In genomic region chrX:41723821-41724220, GRCh38 we compare ENCODE assay signal across 18 cellular contexts. TPM values are rescaled to one million over a fixed set of nuclear protein-coding genes. Genes with fewer than 3 reads are reported as not detected.
DNase-seq lines count a peak whose midpoint lies in the region; ATAC-seq and TF ChIP-seq lines count a peak whose summit lies in the region.
"Had no signal": no experiment of that assay in that cellular context is flagged by ENCODE, and none has a peak within 500 bp of the region (broad histone marks: within the 10 kb centered on the region; RNA-seq: fewer than 3 reads in every experiment).

A gene with protein sequence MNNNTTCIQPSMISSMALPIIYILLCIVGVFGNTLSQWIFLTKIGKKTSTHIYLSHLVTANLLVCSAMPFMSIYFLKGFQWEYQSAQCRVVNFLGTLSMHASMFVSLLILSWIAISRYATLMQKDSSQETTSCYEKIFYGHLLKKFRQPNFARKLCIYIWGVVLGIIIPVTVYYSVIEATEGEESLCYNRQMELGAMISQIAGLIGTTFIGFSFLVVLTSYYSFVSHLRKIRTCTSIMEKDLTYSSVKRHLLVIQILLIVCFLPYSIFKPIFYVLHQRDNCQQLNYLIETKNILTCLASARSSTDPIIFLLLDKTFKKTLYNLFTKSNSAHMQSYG (plus strand): TSS chrX:41724181. CDS start chrX:41727027, 2,846 bp downstream.

- no peaks in the 10 kb centered on the region; the same call in 1 of the 2 replicates for H3K9me3 ChIP-seq in SU-DHL-6 (ENCODE audit: insufficient read depth, low read length)
- H3K9me3 ChIP-seq in adrenal gland (replicated peaks in 1 of 3) = no peaks in the 10 kb centered on the region
- H3K9me3 ChIP-seq: transverse colon had no signal

- no peaks in the 10 kb centered on the region for H3K9me2 ChIP-seq in SU-DHL-6 (replicated peaks; ENCODE audit: insufficient read depth, low read length)

- intact Hi-C loops in adrenal gland (cut with DNase I) = no loop called here

- peak within 1 kb of the TSS; percentile 97 for H3K4me2 ChIP-seq in SU-DHL-6 (ENCODE audit: low read depth, low read length, poor library complexity, severe bottlenecking)

- peak within 1 kb of the TSS; percentile 57 for H3K4me3 ChIP-seq in SU-DHL-6 (ENCODE audit: insufficient read depth, low read length, poor library complexity, severe bottlenecking)
- no peak within 1 kb of the TSS for H3K4me3 ChIP-seq in adrenal gland
- H3K4me3 ChIP-seq: transverse colon had no signal

- H3K36me3 ChIP-seq in SU-DHL-6 (ENCODE audit: low read length) (peaks cover 6% of the 10 kb centered on the region; the same call in 1 of the 2 replicates), adrenal gland (replicated peaks in 1 of 2) (no peaks in the 10 kb centered on the region)
- H3K36me3 ChIP-seq: transverse colon had no signal

- DNase-seq in AML-193 (lab: John Stamatoyannopoulos, UW) (peak; percentile 66 to 68), Kasumi-1 (lab: John Stamatoyannopoulos, UW) (peak; percentile 25 to 39), kidney tubule cell (ENCODE audit: low spot score) (peak; percentile 2), HCEC 1CT (no peak), caudate nucleus (lab: John Stamatoyannopoulos, UW) (no peak), adrenal gland (no peak)
- DNase-seq: erythroblast, islet precursor cell, midbrain, NCI-H1092 treated with DMSO at 0.1 percent for 48 hours, NCI-H2107, NCI-H82, transverse colon had no signal

- no peaks in the 10 kb centered on the region for H3K4me1 ChIP-seq in adrenal gland (replicated peaks in 1 of 2)
- H3K4me1 ChIP-seq: transverse colon had no signal

- peaks cover 26% of the 10 kb centered on the region; the same call in 1 of the 2 replicates for H3K79me2 ChIP-seq in SU-DHL-6 (ENCODE audit: insufficient read depth, low read length)

- TF ChIP-seq CTCF in SU-DHL-6 (IDR thresholded peaks at IDR 0.05; ENCODE audit: insufficient read depth, low read length, poor library complexity, severe bottlenecking) (no peak), adrenal gland (IDR thresholded peaks at IDR 0.05) (no peak)

- 39 to 75% (median 60%) methylated on average over 2 of the region's 2 CpGs for WGBS in adrenal gland, 4 donors

- no peak for TF ChIP-seq POLR2A in adrenal gland (IDR thresholded peaks at IDR 0.05)

- peaks cover 28% of the 10 kb centered on the region for H3F3A ChIP-seq in SU-DHL-6 (ENCODE audit: insufficient read depth)

- ATAC-seq in HG02870 (IDR thresholded peaks at IDR 0.05; ENCODE audit: unreplicated experiment) = no peak
- ATAC-seq: Right ventricle myocardium inferior had no signal

- H3K27ac ChIP-seq in SU-DHL-6 (ENCODE audit: low read depth, low read length) (peak within 1 kb of the TSS; percentile 96), caudate nucleus (ENCODE audit: low read depth, low read length) (no peak within 1 kb of the TSS), adrenal gland (peak within 1 kb of the TSS in 1 of 5 donors; percentile 54)
- H3K27ac ChIP-seq: transverse colon had no signal

- H3K9ac ChIP-seq in SU-DHL-6 (ENCODE audit: low read length) = peak within 1 kb of the TSS; percentile 67

- no peaks in the 10 kb centered on the region for H4K20me1 ChIP-seq in SU-DHL-6 (ENCODE audit: low read depth, low read length)

- no peaks in the 10 kb centered on the region for H3K27me3 ChIP-seq in SU-DHL-6 (ENCODE audit: low read length)
- peaks cover 3% of the 10 kb centered on the region for H3K27me3 ChIP-seq in adrenal gland
- H3K27me3 ChIP-seq: transverse colon had no signal

- H2AFZ ChIP-seq in SU-DHL-6 (ENCODE audit: low read depth, low read length, severe bottlenecking) = no peak within 1 kb of the TSS

RNA-seq across cellular contexts. Expression of the gene that starts here (rescaled TPM):
- 1 to 10 TPM in 4 of 8 donors, under 1 TPM in 3, not detected in 1; 0.38 to 3.4 (median 1.0) TPM for total RNA-seq in adrenal gland
- polyA plus RNA-seq in adrenal gland = under 1 TPM; 0.16 to 0.99 (median 0.24) TPM
- total RNA-seq: A673, G401 had no signal

Comparison
In these comparisons a context has a peak if more than half of its experiments do, and no peak if none do; other contexts are left out.
1. DNase-seq: peak in AML-193 (2 of 2), Kasumi-1 (2 of 2) and kidney tubule cell (single experiment); none in HCEC 1CT (single experiment), caudate nucleus (0 of 61) and adrenal gland (0 of 7).